In genomic region chr10:100480002-100480401, GRCh38 we compare ENCODE assay signal across 3 cellular contexts. TPM values are rescaled to one million over a fixed set of nuclear protein-coding genes. Genes with fewer than 3 reads are reported as not detected.
"Had no signal": no experiment of that assay in that cellular context is flagged by ENCODE, and none has a peak within 500 bp of the region (broad histone marks: within the 10 kb centered on the region; RNA-seq: fewer than 3 reads in every experiment).

No MANE protein-coding gene starts in this region.

- DNase-seq: GDM1, GF-D8 had no signal

- H3K4me3 ChIP-seq: GM12878 had no signal

- ATAC-seq: GM12878 had no signal

RNA-seq across cellular contexts. Expression of gene WNT8B, which starts 17.2 kb away (rescaled TPM):
- total RNA-seq: GM12878 had no signal
